Comparison of ENCODE assay signal across 24 cellular contexts in genomic region chr13:37037231-37037630, GRCh38.
"Had no signal": no experiment of that assay in that cellular context is flagged by ENCODE, and none has a peak within 500 bp of the region (broad histone marks: within the 10 kb centered on the region; RNA-seq: fewer than 3 reads in every experiment).

No MANE protein-coding gene starts in this region.

- H3K9me3 Mint-ChIP-seq: dendritic cell treated with granulocyte-macrophage colony-stimulating factor and Interleukin-4, amounts not matched to agents 40 ng/mL and 50 ng/mL, for 4 days; effector memory CD8-positive, alpha-beta T cell had no signal

- H3K9me3 ChIP-seq: colonic mucosa, esophagus muscularis mucosa, esophagus squamous epithelium, gastrocnemius medialis, gastroesophageal sphincter, heart left ventricle, heart right ventricle had no signal

- H3K4me3 Mint-ChIP-seq: dendritic cell treated with granulocyte-macrophage colony-stimulating factor and Interleukin-4, amounts not matched to agents 40 ng/mL and 50 ng/mL, for 4 days; effector memory CD8-positive, alpha-beta T cell; endodermal cell had no signal

- H3K4me3 ChIP-seq: colonic mucosa, coronary artery, dorsolateral prefrontal cortex, esophagus muscularis mucosa, esophagus squamous epithelium, gastrocnemius medialis, gastroesophageal sphincter, heart left ventricle, heart right ventricle had no signal

- H3K4me1 ChIP-seq: colonic mucosa, esophagus muscularis mucosa, esophagus squamous epithelium, foreskin keratinocyte, gastroesophageal sphincter, heart left ventricle, heart right ventricle had no signal

- DNase-seq: colonic mucosa; cortex of kidney; dermis blood vessel endothelial cell; dorsolateral prefrontal cortex; effector CD4-positive, alpha-beta T cell; effector CD8-positive, alpha-beta T cell; effector memory CD4-positive, alpha-beta T cell; effector memory CD8-positive, alpha-beta T cell; endodermal cell; erythroblast; esophagus squamous epithelium; foreskin fibroblast; foreskin keratinocyte; foreskin melanocyte; gastrocnemius medialis; glutamatergic neuron; head of caudate nucleus; heart left ventricle; heart right ventricle had no signal

- H3K27ac Mint-ChIP-seq: dendritic cell treated with granulocyte-macrophage colony-stimulating factor and Interleukin-4, amounts not matched to agents 40 ng/mL and 50 ng/mL, for 4 days; endodermal cell had no signal

- H3K4me1 Mint-ChIP-seq: endodermal cell had no signal

- ATAC-seq: effector memory CD8-positive, alpha-beta T cell; esophagus mucosa; foreskin keratinocyte; gastrocnemius medialis; gastroesophageal sphincter; heart left ventricle; heart right ventricle had no signal

- H3K27me3 Mint-ChIP-seq: dendritic cell treated with granulocyte-macrophage colony-stimulating factor and Interleukin-4, amounts not matched to agents 40 ng/mL and 50 ng/mL, for 4 days; effector memory CD8-positive, alpha-beta T cell had no signal
